ENCODE assay signal across 29 cellular contexts in the genomic region with DNA sequence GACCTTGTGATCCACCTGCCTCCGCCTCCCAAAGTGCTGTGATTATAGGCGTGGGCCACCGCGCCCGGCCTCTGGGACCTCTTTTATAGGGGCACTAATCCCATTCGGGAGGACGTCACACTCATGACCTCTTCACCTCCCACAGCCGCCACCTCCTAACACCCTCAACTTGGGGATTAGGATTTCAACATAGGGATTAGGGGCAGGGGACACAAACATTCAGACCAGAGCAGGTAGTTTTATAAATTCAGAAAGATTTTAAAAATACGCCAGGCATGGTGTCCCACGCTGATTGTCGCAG. TPM values are rescaled to one million over a fixed set of nuclear protein-coding genes. Genes with fewer than 3 reads are reported as not detected.
A peak's percentile ranks its signal among the peaks of the same experiment; 100 is the strongest.
DNase-seq lines count a peak whose midpoint lies in the region; ATAC-seq and TF ChIP-seq lines count a peak whose summit lies in the region.
"Had no signal": no experiment of that assay in that cellular context is flagged by ENCODE, and none has a peak within 500 bp of the region (broad histone marks: within the 10 kb centered on the region; RNA-seq: fewer than 3 reads in every experiment).

No MANE protein-coding gene starts in this region.

- no peaks in the 10 kb centered on the region for H3K27me3 Mint-ChIP-seq in chondrocyte (ENCODE audit: low read depth)
- no peaks in the 10 kb centered on the region for H3K27me3 Mint-ChIP-seq in CD4-positive, alpha-beta memory T cell
- H3K27me3 Mint-ChIP-seq: memory B cell had no signal

- H3K36me3 ChIP-seq in mucosa of descending colon (ENCODE audit: low read depth): peaks cover 4% of the 10 kb centered on the region
- H3K36me3 ChIP-seq in thoracic aorta: peaks cover 62% of the 10 kb centered on the region
- peaks cover 36% of the 10 kb centered on the region for H3K36me3 ChIP-seq in CD4-positive, alpha-beta memory T cell (ENCODE audit: insufficient read depth, low read length)
- H3K36me3 ChIP-seq: cardiac muscle cell had no signal

- no peak overlapping the region for H3K4me3 Mint-ChIP-seq in chondrocyte (ENCODE audit: unreplicated experiment)
- no peak overlapping the region for H3K4me3 Mint-ChIP-seq in CD4-positive, alpha-beta memory T cell
- H3K4me3 Mint-ChIP-seq: memory B cell, neural crest cell had no signal

- no peaks in the 10 kb centered on the region for H3K27me3 ChIP-seq in thoracic aorta (replicated peaks; ENCODE audit: insufficient read depth)
- no peaks in the 10 kb centered on the region for H3K27me3 ChIP-seq in CD4-positive, alpha-beta memory T cell (ENCODE audit: insufficient read depth, low read length)
- H3K27me3 ChIP-seq: cardiac muscle cell, esophagus muscularis mucosa had no signal

- H3K4me1 ChIP-seq in mucosa of descending colon (ENCODE audit: low read depth): peaks cover 6% of the 10 kb centered on the region
- H3K4me1 ChIP-seq in thoracic aorta (ENCODE audit: control insufficient read depth in 1 of 2, low read depth in 2 of 2): peaks cover 23 to 35% of the 10 kb centered on the region in 2 donors
- H3K4me1 ChIP-seq in CD4-positive, alpha-beta memory T cell (ENCODE audit: insufficient read depth, low read length): no peaks in the 10 kb centered on the region

- H3K36me3 Mint-ChIP-seq in chondrocyte (ENCODE audit: low read depth): peaks cover 17% of the 10 kb centered on the region
- H3K36me3 Mint-ChIP-seq in CD4-positive, alpha-beta memory T cell: peaks cover 40 to 49% of the 10 kb centered on the region in 2 donors

- intact Hi-C loops in mucosa of descending colon (cut with DNase I, micrococcal nuclease): no loop called here
- intact Hi-C loops in CD4-positive, alpha-beta memory T cell (cut with micrococcal nuclease): no loop called here

- DNase-seq in NCI-H82 treated with DMSO at 0.1 percent for 48 hours (lab: John Stamatoyannopoulos, UW; ENCODE audit: unreplicated experiment) (peak; percentile 17), chondrocyte (ENCODE audit: low spot score) (peak; percentile 63), mucosa of descending colon (peak in 2 of 3 donors; percentile 28 to 36), thoracic aorta (ENCODE audit: low spot score) (no peak), HuH-7 (ENCODE audit: low spot score) (no peak), NCI-H1436 (lab: John Stamatoyannopoulos, UW) (no peak)
- DNase-seq in CD4-positive, alpha-beta memory T cell: no peak
- no peak for DNase-seq in activated CD4-positive, alpha-beta T cell treated with anti-CD3 and anti-CD28 coated beads, Interleukin-2, amount 50 U/mL, for 48 hours
- DNase-seq: activated CD4-positive, alpha-beta T cell treated with anti-CD3 and anti-CD28 coated beads for 48 hours; activated effector memory CD4-positive, alpha-beta T cell treated with Interleukin-2 at 50 U/mL for 16 hours; activated T-cell treated with anti-CD3 and anti-CD28 coated beads, Interleukin-2, amount 50 U/mL, for 1 hour; cortex of kidney; foreskin melanocyte; KBM-7; NCI-H1105; NCI-H2029 treated with DMSO at 0.1 percent for 48 hours; NCI-H526 treated with DMSO at 0.1 percent for 48 hours; SIG-M5; stimulated activated CD4-positive, alpha-beta T cell treated with anti-CD3 and anti-CD28 coated beads, Interleukin-12 subunit alpha, Interleukin-12 subunit beta, amount 100 ng/mL, for 4 hours; stimulated activated CD4-positive, alpha-beta T cell treated with anti-CD3 and anti-CD28 coated beads, Interleukin-4, amount 100 ng/mL, for 1 hour; T-helper 9 cell; trophoblast cell had no signal

- peaks cover 29% of the 10 kb centered on the region for H3K4me1 Mint-ChIP-seq in chondrocyte (ENCODE audit: low read depth)
- H3K4me1 Mint-ChIP-seq in CD4-positive, alpha-beta memory T cell: peaks cover 0 to 6% (median 2%) of the 10 kb centered on the region in 4 donors
- H3K4me1 Mint-ChIP-seq: memory B cell had no signal

- H3K9me3 ChIP-seq in mucosa of descending colon: no peaks in the 10 kb centered on the region
- H3K9me3 ChIP-seq in thoracic aorta: no peaks in the 10 kb centered on the region
- H3K9me3 ChIP-seq in CD4-positive, alpha-beta memory T cell (ENCODE audit: control insufficient read depth in 1 of 2, low read length in 2 of 2): no peaks in the 10 kb centered on the region
- H3K9me3 ChIP-seq: esophagus muscularis mucosa had no signal

- H3K27ac Mint-ChIP-seq in chondrocyte (ENCODE audit: unreplicated experiment): peak overlapping the region; percentile 98
- H3K27ac Mint-ChIP-seq in CD4-positive, alpha-beta memory T cell: no peak overlapping the region
- H3K27ac Mint-ChIP-seq: memory B cell had no signal

- POLR2A ChIA-PET in CD4-positive, alpha-beta memory T cell (lab: Charles Lee; ENCODE audit: partially characterized antibody): interaction anchor here (0.6 kb wide), 1 partner anchor 32 kb away, joined by 5 read pairs; no protein-coding TSS in a partner anchor

- CTCF ChIA-PET in CD4-positive, alpha-beta memory T cell (lab: Charles Lee; ENCODE audit: partially characterized antibody): no interaction called here

- H3K27ac ChIP-seq in thoracic aorta: peak overlapping the region; percentile 86 to 94
- no peak overlapping the region for H3K27ac ChIP-seq in CD4-positive, alpha-beta memory T cell (ENCODE audit: low read depth, low read length)
- H3K27ac ChIP-seq: cardiac muscle cell, VCaP had no signal

- TF ChIP-seq CTCF in chondrocyte (IDR thresholded peaks at IDR 0.05): no peak
- TF ChIP-seq CTCF in mucosa of descending colon (IDR thresholded peaks at IDR 0.05): no peak
- no peak for TF ChIP-seq CTCF in thoracic aorta (IDR thresholded peaks at IDR 0.05)

- ATAC-seq in mucosa of descending colon: peak; percentile 22
- no peak for ATAC-seq in thoracic aorta (ENCODE audit: insufficient number of reproducible peaks, low FRiP score, low read depth)
- ATAC-seq: activated naive CD4-positive, alpha-beta T cell treated with anti-CD3 and anti-CD28 coated beads, Interleukin-2, amount 50 U/mL, for 72 hours; sciatic nerve had no signal

- H3K9me3 Mint-ChIP-seq in chondrocyte (ENCODE audit: low read depth): no peaks in the 10 kb centered on the region
- no peaks in the 10 kb centered on the region for H3K9me3 Mint-ChIP-seq in CD4-positive, alpha-beta memory T cell
- H3K9me3 Mint-ChIP-seq: activated naive CD4-positive, alpha-beta T cell treated with anti-CD3 and anti-CD28 coated beads, Interleukin-2, amount 50 U/mL, for 72 hours; memory B cell; neural crest cell had no signal

- no peak overlapping the region for H3K4me3 ChIP-seq in mucosa of descending colon
- H3K4me3 ChIP-seq in thoracic aorta: no peak overlapping the region
- H3K4me3 ChIP-seq in CD4-positive, alpha-beta memory T cell (ENCODE audit: low read length in 2 of 2): no peak overlapping the region
- H3K4me3 ChIP-seq: cardiac muscle cell, esophagus muscularis mucosa had no signal

RNA-seq across cellular contexts. Expression of a gene that starts 49.4 kb away (rescaled TPM):
- total RNA-seq in chondrocyte (35.9 to 40.0 TPM (median 37.7 TPM) in 3 replicates), mucosa of descending colon (100 to 1,000 TPM in 1 of 3 donors, 10 to 100 TPM in 2; 89.9 to 133 (median 91.3) TPM), thoracic aorta (10 to 100 TPM; 84.1 to 93.5 TPM)
- total RNA-seq in CD4-positive, alpha-beta memory T cell: 10 to 100 TPM; 79.8 to 94.2 TPM
- 10 to 100 TPM in 1 of 2 donors, 1 to 10 TPM in 1; 8.5 to 19.9 TPM for polyA plus RNA-seq in CD4-positive, alpha-beta memory T cell

Comparison
In these comparisons a context has a peak if more than half of its experiments do, and no peak if none do; other contexts are left out.
1. DNase-seq: peak in NCI-H82 treated with DMSO at 0.1 percent for 48 hours (single experiment), chondrocyte (single experiment) and mucosa of descending colon (2 of 3); none in thoracic aorta (single experiment), HuH-7 (single experiment), CD4-positive, alpha-beta memory T cell (0 of 5), NCI-H1436 (single experiment) and activated CD4-positive, alpha-beta T cell treated with anti-CD3 and anti-CD28 coated beads, Interleukin-2, amount 50 U/mL, for 48 hours (0 of 2).